8 cellular contexts compared by ENCODE assay signal in genomic region chr13:75481176-75482069, GRCh38. TPM values are rescaled to one million over a fixed set of nuclear protein-coding genes. Genes with fewer than 3 reads are reported as not detected.
DNase-seq lines count a peak whose midpoint lies in the region; ATAC-seq and TF ChIP-seq lines count a peak whose summit lies in the region.

No MANE protein-coding gene starts in this region.

- H3K27ac ChIP-seq in psoas muscle: peak overlapping the region; percentile 96

- TF ChIP-seq CTCF in AG09309 (IDR thresholded peaks at IDR 0.05; ENCODE audit: control insufficient read depth, insufficient read depth, low read depth, low read length, missing control alignments) (no peak), psoas muscle (IDR thresholded peaks at IDR 0.05) (no peak)

- no peak overlapping the region for H3K27ac Mint-ChIP-seq in activated naive CD8-positive, alpha-beta T cell

- H3K4me3 ChIP-seq in AG09309 (ENCODE audit: control insufficient read depth, low read depth, low read length): peak overlapping the region; percentile 76
- H3K4me3 ChIP-seq in psoas muscle: peak overlapping the region; percentile 96

- peak overlapping the region; percentile 87 for H3K4me3 Mint-ChIP-seq in activated naive CD8-positive, alpha-beta T cell

- H3K4me1 ChIP-seq in psoas muscle: peaks cover 37% of the 10 kb centered on the region

- ATAC-seq in GM18520 (IDR thresholded peaks at IDR 0.05; ENCODE audit: unreplicated experiment) (peak; percentile 24), HG03039 (IDR thresholded peaks at IDR 0.05; ENCODE audit: unreplicated experiment) (peak; percentile 22), left ventricle myocardium superior (peak; percentile 59), psoas muscle (peak; percentile 54 to 59 (median 57))

- H3K36me3 ChIP-seq in psoas muscle (ENCODE audit: insufficient read depth in 1 of 2, low read depth in 1 of 2): no peaks in the 10 kb centered on the region

- H3K27me3 Mint-ChIP-seq in activated naive CD8-positive, alpha-beta T cell: peaks cover 34% of the 10 kb centered on the region

- peaks cover 13% of the 10 kb centered on the region for H3K4me1 Mint-ChIP-seq in activated naive CD8-positive, alpha-beta T cell (ENCODE audit: low read depth)

- no peaks in the 10 kb centered on the region for H3K9me3 ChIP-seq in psoas muscle

- no peaks in the 10 kb centered on the region for H3K36me3 Mint-ChIP-seq in activated naive CD8-positive, alpha-beta T cell

- WGBS in psoas muscle, 3 donors: 0 to 1% (median 0%) methylated on average over 70 to 100 of the region's 100 CpGs

- DNase-seq in AG09309 (ENCODE audit: low read depth) (no peak), NCI-H774 (lab: John Stamatoyannopoulos, UW) (peak; percentile 7), left ventricle myocardium superior (peak; percentile 58), psoas muscle (peak; percentile 45 to 69), NAMALWA (ENCODE audit: low spot score) (no peak)

- H3K9me3 Mint-ChIP-seq in activated naive CD8-positive, alpha-beta T cell (ENCODE audit: low read depth): no peaks in the 10 kb centered on the region

- H3K27me3 ChIP-seq in psoas muscle (ENCODE audit: insufficient read depth in 3 of 3, low read length in 2 of 3): no peaks in the 10 kb centered on the region

- intact Hi-C loops in left ventricle myocardium superior (cut with micrococcal nuclease) (loop anchor here (5.0 kb wide), 1 partner anchor 109 kb away; no protein-coding TSS in a partner anchor), psoas muscle (cut with DNase I) (loop anchor here (2.0 to 5.0 kb wide), 3 partner anchors 66 to 111 kb away; partner anchors contain the start of gene UCHL3 (in 1 of the 2))

RNA-seq across cellular contexts. Expression of gene TBC1D4, which starts 0.5 kb away (rescaled TPM):
- total RNA-seq in left ventricle myocardium superior: 116 TPM
- total RNA-seq in psoas muscle: 100 to 1,000 TPM in 1 of 4 donors, 10 to 100 TPM in 3; 36.9 to 127 (median 93.4) TPM
- polyA plus RNA-seq in psoas muscle: 100 to 1,000 TPM in 1 of 3 donors, 10 to 100 TPM in 1, 1 to 10 TPM in 1; 3.1 to 105 (median 36.7) TPM

RNA-seq across cellular contexts. Expression of gene COMMD6, which starts 56.2 kb away (rescaled TPM):
- total RNA-seq in left ventricle myocardium superior (129 TPM), psoas muscle (10 to 100 TPM; 37.4 to 80.6 (median 56.0) TPM)
- polyA plus RNA-seq in psoas muscle: 10 to 100 TPM; 34.1 to 74.3 (median 38.1) TPM

Comparison
In these comparisons a context has a peak if more than half of its experiments do, and no peak if none do; other contexts are left out.
1. DNase-seq: peak in NCI-H774 (single experiment), left ventricle myocardium superior (single experiment) and psoas muscle (2 of 2); none in AG09309 (single experiment) and NAMALWA (single experiment).
2. Peak in every context shown above with its lines, with median percentiles within 50 percentile points of each other: ATAC-seq.